1 cellular context compared by ENCODE assay signal in genomic region chr9:136608331-136609159, GRCh38.
TF ChIP-seq lines count a peak whose summit lies in the region.

No MANE protein-coding gene starts in this region.

TF ChIP-seq in HEK293, 187 proteins besides CTCF, POLR2A, EP300 and RAD21 (continued from another document):
- TF ChIP-seq ZNF274 (IDR thresholded peaks at IDR 0.05; ENCODE audit: low read length) (no peak), ZNF274 (tag by site-specific recombination; IDR thresholded peaks at IDR 0.05; ENCODE audit: borderline replicate concordance) (no peak), GFI1B (tag by site-specific recombination; IDR thresholded peaks at IDR 0.05) (no peak), ZBTB26 (tag by site-specific recombination; optimal IDR thresholded peaks at IDR 0.05) (no peak), GLIS2 (tag by site-specific recombination; IDR thresholded peaks at IDR 0.05) (peak; percentile 14), ZNF555 (tag by site-specific recombination; conservative IDR thresholded peaks at IDR 0.05) (no peak)
